Comparison of ENCODE assay signal across 19 cellular contexts in the genomic region with DNA sequence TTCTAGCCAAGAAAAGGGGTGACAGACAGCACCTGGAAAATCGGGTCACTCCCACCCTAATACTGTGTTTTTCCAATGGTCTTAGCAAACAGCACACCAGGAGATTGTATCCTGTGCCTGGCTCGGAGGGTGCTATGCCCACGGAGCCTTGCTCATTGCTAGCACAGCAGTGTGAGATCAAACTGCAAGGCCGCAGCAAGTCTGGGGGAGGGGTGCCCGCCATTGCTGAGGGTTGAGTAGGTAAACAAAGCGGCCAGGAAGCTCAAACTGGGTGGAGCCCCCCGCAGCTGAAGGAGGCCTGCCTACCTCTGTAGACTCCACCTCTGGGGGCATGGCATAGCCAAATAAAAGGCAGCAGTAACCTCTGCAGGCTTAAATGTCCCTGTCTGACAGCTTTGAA. TPM values are rescaled to one million over a fixed set of nuclear protein-coding genes. Genes with fewer than 3 reads are reported as not detected.
"Had no signal": no experiment of that assay in that cellular context is flagged by ENCODE, and none has a peak within 500 bp of the region (broad histone marks: within the 10 kb centered on the region; RNA-seq: fewer than 3 reads in every experiment).

No MANE protein-coding gene starts in this region.

RNA-seq across cellular contexts. Expression of a gene that starts 35.7 kb away (rescaled TPM):
- total RNA-seq: activated naive CD4-positive, alpha-beta T cell treated with anti-CD3 and anti-CD28 coated beads for 36 hours; activated naive CD4-positive, alpha-beta T cell treated with anti-CD3 and anti-CD28 coated beads, Interleukin-2, amount 50 U/mL, for 72 hours; activated naive CD8-positive, alpha-beta T cell treated with anti-CD3 and anti-CD28 coated beads for 36 hours; activated naive CD8-positive, alpha-beta T cell treated with anti-CD3 and anti-CD28 coated beads, Interleukin-2, amount 10 ng/mL, durations not matched to agents 7 days and 5 days; activated T-cell treated with anti-CD3 and anti-CD28 coated beads, Interleukin-2, amount 50 U/mL, for 4 hours; activated T-cell treated with anti-CD3 and anti-CD28 coated beads, Interleukin-2, amount 50 U/mL, for 72 hours; activated T-helper 1 cell treated with anti-CD3 and anti-CD28 coated beads, Interleukin-12 subunit alpha, Interleukin-12 subunit beta, Interleukin-2, Interleukin-4 antibody, amounts not matched to agents 30 ng/mL and 10 ng/mL and 1 ng/mL, durations not matched to agents 14 hours and 24 hours and 36 hours; activated T-helper 17 cell treated with anti-CD3 and anti-CD28 coated beads, Interleukin-2, amount 50 U/mL, for 72 hours; activated T-helper 2 cell treated with anti-CD3 and anti-CD28 coated beads, Interferon-gamma antibody, Interleukin-2, Interleukin-4, amounts not matched to agents 10 μg/mL and 5 μg/mL and 100 μg/mL, durations not matched to agents 14 hours and 24 hours and 36 hours; adrenal gland; aorta; ascending aorta; astrocyte; body of pancreas; breast epithelium; bronchial epithelial cell; cardiac muscle cell; cardiac septum; chondrocyte had no signal

RNA-seq across cellular contexts. Expression of a gene that starts 47.0 kb away (rescaled TPM):
- total RNA-seq: activated naive CD8-positive, alpha-beta T cell treated with anti-CD3 and anti-CD28 coated beads, Interleukin-2, amount 10 ng/mL, durations not matched to agents 7 days and 5 days; aorta; ascending aorta; breast epithelium; bronchial epithelial cell had no signal
